In the genomic region with DNA sequence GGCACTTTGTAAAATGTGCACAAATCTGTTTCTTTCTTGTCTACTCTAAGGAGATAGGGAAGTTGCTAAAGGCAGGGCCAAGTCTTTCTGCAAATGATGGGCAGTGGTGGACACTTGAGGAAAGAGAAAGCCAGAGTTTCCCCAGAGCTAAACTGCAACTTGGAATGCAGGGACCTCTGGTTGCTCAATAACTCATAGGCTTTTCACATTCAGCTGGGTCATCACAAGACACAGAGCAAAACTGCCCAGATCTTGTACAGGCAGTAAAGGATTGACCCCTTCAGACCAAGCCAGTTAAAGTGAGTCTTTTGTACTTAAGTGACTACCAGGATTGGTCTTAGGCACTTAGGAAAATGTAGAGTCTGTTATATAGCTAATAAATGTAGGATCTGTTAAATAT, we compare ENCODE assay signal across 26 cellular contexts. TPM values are rescaled to one million over a fixed set of nuclear protein-coding genes. Genes with fewer than 3 reads are reported as not detected.
DNase-seq lines count a peak whose midpoint lies in the region; ATAC-seq and TF ChIP-seq lines count a peak whose summit lies in the region.
"Had no signal": no experiment of that assay in that cellular context is flagged by ENCODE, and none has a peak within 500 bp of the region (broad histone marks: within the 10 kb centered on the region; RNA-seq: fewer than 3 reads in every experiment).

No MANE protein-coding gene starts in this region.

- intact Hi-C loops in left lung (cut with DNase I) (no loop called here), aorta (cut with DNase I) (no loop called here)

- H3K4me3 ChIP-seq in left lung = no peak overlapping the region
- H3K4me3 ChIP-seq in aorta (ENCODE audit: low read length in 2 of 2) = no peak overlapping the region
- H3K4me3 ChIP-seq: GM23338, SK-N-MC had no signal

- H3K27me3 Mint-ChIP-seq in activated T-cell treated with anti-CD3 and anti-CD28 coated beads, Interleukin-2, amount 50 U/mL, for 72 hours (ENCODE audit: low read depth) = peaks cover 69% of the 10 kb centered on the region

- no peak overlapping the region for H3K27ac Mint-ChIP-seq in activated T-cell treated with anti-CD3 and anti-CD28 coated beads, Interleukin-2, amount 50 U/mL, for 72 hours
- H3K27ac Mint-ChIP-seq: activated CD4-positive, alpha-beta T cell treated with anti-CD3 and anti-CD28 coated beads, Interleukin-2, amount 10 ng/mL, durations not matched to agents 24 days and 14 days; activated CD8-positive, alpha-beta memory T cell treated with anti-CD3 and anti-CD28 coated beads, Interleukin-2, amount 10 ng/mL, durations not matched to agents 7 days and 5 days; activated naive CD4-positive, alpha-beta T cell treated with anti-CD3 and anti-CD28 coated beads, Interleukin-2, amount 50 U/mL, for 24 hours; CD8-positive, alpha-beta T cell; GM23338; mesothelial cell of epicardium; natural killer cell had no signal

- no peaks in the 10 kb centered on the region for H3K9me3 ChIP-seq in left lung
- no peaks in the 10 kb centered on the region for H3K9me3 ChIP-seq in aorta (ENCODE audit: control insufficient read depth, low read length)

- H3K4me1 ChIP-seq in left lung (no peaks in the 10 kb centered on the region), aorta (ENCODE audit: control insufficient read depth in 1 of 2, insufficient read depth in 2 of 2, low read length in 2 of 2) (no peaks in the 10 kb centered on the region)
- H3K4me1 ChIP-seq: parathyroid adenoma had no signal

- peaks cover 12% of the 10 kb centered on the region for H3K4me1 Mint-ChIP-seq in activated T-cell treated with anti-CD3 and anti-CD28 coated beads, Interleukin-2, amount 50 U/mL, for 72 hours (ENCODE audit: low read depth)
- H3K4me1 Mint-ChIP-seq: activated CD8-positive, alpha-beta memory T cell treated with anti-CD3 and anti-CD28 coated beads, Interleukin-2, amount 10 ng/mL, durations not matched to agents 7 days and 5 days; natural killer cell had no signal

- H3K36me3 ChIP-seq in left lung = no peaks in the 10 kb centered on the region
- H3K36me3 ChIP-seq in aorta (ENCODE audit: control insufficient read depth in 1 of 2, insufficient read depth in 2 of 2, low read length in 1 of 2) = no peaks in the 10 kb centered on the region

- H3K27me3 ChIP-seq in left lung (no peaks in the 10 kb centered on the region), aorta (ENCODE audit: control insufficient read depth in 1 of 2, insufficient read depth in 2 of 2, low read length in 1 of 2) (no peaks in the 10 kb centered on the region)

- H3K4me3 Mint-ChIP-seq in activated T-cell treated with anti-CD3 and anti-CD28 coated beads, Interleukin-2, amount 50 U/mL, for 72 hours = no peak overlapping the region
- H3K4me3 Mint-ChIP-seq: activated CD4-positive, alpha-beta T cell treated with anti-CD3 and anti-CD28 coated beads, Interleukin-2, amount 10 ng/mL, durations not matched to agents 24 days and 14 days; activated CD8-positive, alpha-beta memory T cell treated with anti-CD3 and anti-CD28 coated beads, Interleukin-2, amount 10 ng/mL, durations not matched to agents 7 days and 5 days; activated naive CD4-positive, alpha-beta T cell treated with anti-CD3 and anti-CD28 coated beads, Interleukin-2, amount 50 U/mL, for 24 hours; CD8-positive, alpha-beta T cell; GM23338; mesothelial cell of epicardium; natural killer cell had no signal

- no peaks in the 10 kb centered on the region for H3K36me3 Mint-ChIP-seq in activated T-cell treated with anti-CD3 and anti-CD28 coated beads, Interleukin-2, amount 50 U/mL, for 72 hours (ENCODE audit: insufficient read depth in 2 of 2)
- H3K36me3 Mint-ChIP-seq: activated CD8-positive, alpha-beta memory T cell treated with anti-CD3 and anti-CD28 coated beads, Interleukin-2, amount 10 ng/mL, durations not matched to agents 7 days and 5 days; activated naive CD4-positive, alpha-beta T cell treated with anti-CD3 and anti-CD28 coated beads, Interleukin-2, amount 50 U/mL, for 24 hours; CD8-positive, alpha-beta T cell; mesothelial cell of epicardium; natural killer cell had no signal

- no peaks in the 10 kb centered on the region for H3K9me3 Mint-ChIP-seq in activated T-cell treated with anti-CD3 and anti-CD28 coated beads, Interleukin-2, amount 50 U/mL, for 72 hours
- H3K9me3 Mint-ChIP-seq: activated CD4-positive, alpha-beta T cell treated with anti-CD3 and anti-CD28 coated beads, Interleukin-2, amount 10 ng/mL, durations not matched to agents 24 days and 14 days; activated naive CD4-positive, alpha-beta T cell treated with anti-CD3 and anti-CD28 coated beads, Interleukin-2, amount 50 U/mL, for 24 hours; CD8-positive, alpha-beta T cell; GM23338; mesothelial cell of epicardium; natural killer cell had no signal

- no peak overlapping the region for H3K27ac ChIP-seq in left lung
- H3K27ac ChIP-seq in aorta (ENCODE audit: low read depth in 1 of 2, low read length in 2 of 2) = no peak overlapping the region
- H3K27ac ChIP-seq: parathyroid adenoma, SK-N-MC, VCaP had no signal

- DNase-seq in HCEC 1CT (peak; percentile 37), fibroblast of gingiva (ENCODE audit: low read depth) (peak; percentile 42), left lung (no peak), aorta (no peak), NCI-H2081 treated with DMSO at 0.1 percent for 48 hours (lab: John Stamatoyannopoulos, UW) (no peak)
- no peak for DNase-seq in activated T-cell treated with anti-CD3 and anti-CD28 coated beads, Interleukin-2, amount 50 U/mL, for 72 hours
- DNase-seq: activated CD4-positive, alpha-beta T cell treated with anti-CD3 and anti-CD28 coated beads, Interleukin-2, amount 10 ng/mL, durations not matched to agents 24 days and 14 days; activated CD8-positive, alpha-beta memory T cell treated with anti-CD3 and anti-CD28 coated beads, Interleukin-2, amount 10 ng/mL, durations not matched to agents 7 days and 5 days; CD8-positive, alpha-beta T cell; cerebellar nuclear complex; DMS153; left cardiac atrium; natural killer cell; NCI-H2171 had no signal

- ATAC-seq in left lung = peak; percentile 33
- peak; percentile 84 for ATAC-seq in aorta (ENCODE audit: low FRiP score)
- no peak for ATAC-seq in GM21576 (IDR thresholded peaks at IDR 0.05; ENCODE audit: unreplicated experiment)
- no peak for ATAC-seq in activated T-cell treated with anti-CD3 and anti-CD28 coated beads, Interleukin-2, amount 50 U/mL, for 72 hours (replicated peaks in 1 of 2)
- ATAC-seq: activated CD8-positive, alpha-beta memory T cell treated with anti-CD3 and anti-CD28 coated beads, Interleukin-2, amount 10 ng/mL, durations not matched to agents 7 days and 5 days; CD8-positive, alpha-beta T cell; GM23338; natural killer cell had no signal

- TF ChIP-seq CTCF in left lung (IDR thresholded peaks at IDR 0.05) = no peak

RNA-seq across cellular contexts. Expression of gene AGXT2, which starts 13.5 kb away (rescaled TPM):
- total RNA-seq in left lung (not detected), aorta (not detected)
- polyA plus RNA-seq in aorta = not detected
- not detected for total RNA-seq in activated T-cell treated with anti-CD3 and anti-CD28 coated beads, Interleukin-2, amount 50 U/mL, for 72 hours
- total RNA-seq: activated CD4-positive, alpha-beta T cell treated with anti-CD3 and anti-CD28 coated beads, Interleukin-2, amount 10 ng/mL, durations not matched to agents 24 days and 14 days; activated CD8-positive, alpha-beta memory T cell treated with anti-CD3 and anti-CD28 coated beads, Interleukin-2, amount 10 ng/mL, durations not matched to agents 7 days and 5 days; CD8-positive, alpha-beta T cell; glomerular endothelial cell; GM23338; left cardiac atrium; mesothelial cell of epicardium; natural killer cell; RPMI7951; subcutaneous adipose tissue; T-helper 2 cell treated with Interferon-gamma antibody and Interleukin-4, amounts not matched to agents 100 ng/mL and 5 ng/mL, for 36 hours; urinary bladder had no signal
- polyA plus RNA-seq: GM23338 had no signal

Comparison
In these comparisons a context has a peak if more than half of its experiments do, and no peak if none do; other contexts are left out.
1. DNase-seq: peak in HCEC 1CT (single experiment) and fibroblast of gingiva (single experiment); none in left lung (0 of 2), aorta (0 of 2), NCI-H2081 treated with DMSO at 0.1 percent for 48 hours (single experiment) and activated T-cell treated with anti-CD3 and anti-CD28 coated beads, Interleukin-2, amount 50 U/mL, for 72 hours (0 of 2).
2. ATAC-seq: peak in left lung (single experiment) and aorta (single experiment); none in GM21576 (single experiment) and activated T-cell treated with anti-CD3 and anti-CD28 coated beads, Interleukin-2, amount 50 U/mL, for 72 hours (0 of 2).